In the genomic region with DNA sequence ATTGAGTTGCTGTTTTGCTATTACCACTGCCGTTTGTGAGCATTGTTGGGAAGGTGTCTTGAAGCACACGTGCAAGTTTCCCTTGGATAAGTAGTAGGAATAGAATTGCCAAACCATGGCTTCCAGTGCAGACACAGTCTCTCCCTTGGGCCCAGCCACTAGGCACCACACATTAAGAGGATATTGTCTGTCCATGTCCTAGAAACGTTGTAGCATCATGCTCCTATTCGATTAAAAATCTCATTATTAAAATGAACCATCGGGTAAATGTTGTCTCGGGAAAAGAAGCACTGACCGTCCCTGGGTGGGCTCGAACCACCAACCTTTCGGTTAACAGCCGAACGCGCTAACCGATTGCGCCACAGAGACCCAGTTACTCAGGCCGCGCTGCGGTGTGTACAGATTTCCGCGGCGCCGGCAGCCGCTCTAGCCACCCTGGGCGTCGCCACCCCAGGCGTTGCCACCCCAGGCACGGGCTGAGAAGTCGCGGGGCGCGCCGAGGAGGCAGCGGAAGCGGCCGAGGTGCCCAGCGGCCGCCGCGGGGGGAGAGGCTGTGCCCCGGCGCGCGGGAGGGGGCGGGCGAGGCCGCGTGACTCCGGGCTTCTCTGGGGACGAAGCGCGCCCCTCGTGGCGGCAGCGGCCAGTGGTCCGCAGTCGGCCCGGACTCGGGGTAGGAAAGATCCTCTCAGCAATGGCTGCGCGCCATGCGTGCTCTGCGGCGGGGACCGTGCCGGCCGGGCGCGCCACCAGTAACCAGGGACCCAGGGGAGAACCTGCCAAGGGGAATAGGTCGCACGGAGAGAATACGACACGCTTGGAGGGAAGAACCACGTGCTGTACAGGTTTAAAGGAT, we compare ENCODE assay signal across 8 cellular contexts. TPM values are rescaled to one million over a fixed set of nuclear protein-coding genes. Genes with fewer than 3 reads are reported as not detected.
DNase-seq lines count a peak whose midpoint lies in the region; ATAC-seq, FAIRE-seq and TF ChIP-seq lines count a peak whose summit lies in the region.

No MANE protein-coding gene starts in this region.

- no peaks in the 10 kb centered on the region for H3K27me3 ChIP-seq in ACC112 (ENCODE audit: insufficient read depth, low read length)
- H3K27me3 ChIP-seq in bronchial epithelial cell (ENCODE audit: control insufficient read depth, insufficient read depth, low read length), result no peaks in the 10 kb centered on the region

- H3K36me3 ChIP-seq in ACC112 (ENCODE audit: insufficient read depth, low read length), result no peaks in the 10 kb centered on the region
- H3K36me3 ChIP-seq in bronchial epithelial cell (ENCODE audit: control insufficient read depth, insufficient read depth, low read length), result no peaks in the 10 kb centered on the region

- no peaks in the 10 kb centered on the region for H3K4me1 ChIP-seq in ACC112 (ENCODE audit: control insufficient read depth, insufficient read depth, low read length, unreplicated experiment)

- peak; percentile 92 for DNase-seq in NCI-H2227 (lab: John Stamatoyannopoulos, UW; ENCODE audit: unreplicated experiment)
- DNase-seq in bronchial epithelial cell (ENCODE audit: low read depth), result peak; percentile 74
- DNase-seq in iris pigment epithelial cell (ENCODE audit: low read depth), result peak; percentile 76
- peak; percentile 87 to 90 for DNase-seq in stimulated activated CD4-positive, alpha-beta T cell treated with anti-CD3 and anti-CD28 coated beads, Interleukin-12 subunit alpha, Interleukin-12 subunit beta, amount 100 ng/mL, for 24 hours (ENCODE audit: low read depth in 2 of 2)

- TF ChIP-seq CTCF in WI38 (IDR thresholded peaks at IDR 0.05; ENCODE audit: low read depth, low read length) (peak; percentile 58), bronchial epithelial cell (IDR thresholded peaks at IDR 0.05; ENCODE audit: insufficient read depth, low read length, severe bottlenecking) (peak; percentile 61)

- H3K27ac ChIP-seq in ACC112 (ENCODE audit: low read depth, low read length), result peak overlapping the region; percentile 12; the same call in 1 of the 2 replicates

- ATAC-seq in GM18858 (IDR thresholded peaks at IDR 0.05; ENCODE audit: unreplicated experiment) (peak; percentile 86), HG03097 (IDR thresholded peaks at IDR 0.05; ENCODE audit: low FRiP score, unreplicated experiment) (peak; percentile 94)

- H2AFZ ChIP-seq in ACC112 (ENCODE audit: low read length, unreplicated experiment), result peak overlapping the region; percentile 97

- FAIRE-seq in bronchial epithelial cell (lab: Jason Lieb, UNC), result no peak

- peak overlapping the region; percentile 75 for H3K4me3 ChIP-seq in ACC112 (ENCODE audit: low read depth, low read length)
- H3K4me3 ChIP-seq in WI38 (ENCODE audit: low read depth, low read length), result peak overlapping the region; percentile 57
- H3K4me3 ChIP-seq in bronchial epithelial cell (ENCODE audit: low read depth, low read length), result peak overlapping the region; percentile 43

- no peaks in the 10 kb centered on the region for H3K79me2 ChIP-seq in ACC112 (ENCODE audit: control insufficient read depth, insufficient read depth, low read length, unreplicated experiment)

RNA-seq across cellular contexts. Expression of a gene that starts 56.2 kb away (rescaled TPM):
- 6.8 and 20.0 TPM in 2 replicates for total RNA-seq in bronchial epithelial cell

Comparison
In these comparisons a context has a peak if more than half of its experiments do, and no peak if none do; other contexts are left out.
1. Peak in every context shown above with its lines: DNase-seq, ATAC-seq, H3K4me3 ChIP-seq and H3K27ac ChIP-seq.